ENCODE assay signal across 21 cellular contexts in genomic region chr12:125922328-125922727, GRCh38.
DNase-seq lines count a peak whose midpoint lies in the region; ATAC-seq, FAIRE-seq and TF ChIP-seq lines count a peak whose summit lies in the region.
"Had no signal": no experiment of that assay in that cellular context is flagged by ENCODE, and none has a peak within 500 bp of the region (broad histone marks: within the 10 kb centered on the region; RNA-seq: fewer than 3 reads in every experiment).

No MANE protein-coding gene starts in this region.

- no peaks in the 10 kb centered on the region for H3K4me1 ChIP-seq in IMR-90 (ENCODE audit: control insufficient read depth, insufficient read depth, low read length)
- H3K4me1 ChIP-seq in K562 (replicated peaks in 1 of 2; ENCODE audit: control insufficient read depth in 2 of 2, insufficient read depth in 2 of 2, low read length in 2 of 2): no peaks in the 10 kb centered on the region
- no peaks in the 10 kb centered on the region for H3K4me1 ChIP-seq in mucosa of descending colon (ENCODE audit: low read depth)
- H3K4me1 ChIP-seq: BLaER1, Caco-2, HAP-1 had no signal

- peaks cover 9% of the 10 kb centered on the region for H3K9me3 Mint-ChIP-seq in nephron progenitor cell
- peaks cover 2% of the 10 kb centered on the region for H3K9me3 Mint-ChIP-seq in activated CD8-positive, alpha-beta memory T cell treated with anti-CD3 and anti-CD28 coated beads, Interleukin-2, amount 10 ng/mL, durations not matched to agents 7 days and 5 days (ENCODE audit: low read depth)

- TF ChIP-seq RAD21 in IMR-90 (IDR thresholded peaks at IDR 0.05; ENCODE audit: low read length): no peak
- TF ChIP-seq RAD21 in K562 (CRISPR knock-in tag; conservative IDR thresholded peaks at IDR 0.05 in 1 of 2, IDR thresholded peaks at IDR 0.05 in 1 of 2): no peak

- no peak for ATAC-seq in IMR-90 (ENCODE audit: low read depth)
- no peak for ATAC-seq in K562
- no peak for ATAC-seq in activated CD8-positive, alpha-beta memory T cell treated with anti-CD3 and anti-CD28 coated beads, Interleukin-2, amount 10 ng/mL, durations not matched to agents 7 days and 5 days
- no peak for ATAC-seq in mucosa of descending colon
- ATAC-seq in GM18868 (IDR thresholded peaks at IDR 0.05; ENCODE audit: unreplicated experiment): no peak
- ATAC-seq: CD8-positive, alpha-beta T cell; GM23338 had no signal

- no peak overlapping the region for H3K14ac ChIP-seq in IMR-90 (replicated peaks; ENCODE audit: low read depth, low read length)

- H3K4me1 Mint-ChIP-seq in nephron progenitor cell: peaks cover 14% of the 10 kb centered on the region
- H3K4me1 Mint-ChIP-seq in activated CD8-positive, alpha-beta memory T cell treated with anti-CD3 and anti-CD28 coated beads, Interleukin-2, amount 10 ng/mL, durations not matched to agents 7 days and 5 days: no peaks in the 10 kb centered on the region
- H3K4me1 Mint-ChIP-seq: B cell; CD4-positive, CD25-positive, alpha-beta regulatory T cell; GM23338 had no signal

- no peaks in the 10 kb centered on the region for H3K79me1 ChIP-seq in IMR-90 (ENCODE audit: low read depth in 1 of 2, low read length in 2 of 2)

- in situ Hi-C loops in IMR-90 (cut with MboI; ENCODE audit: low sequenced_read_pairs) (no loop called here), K562 (cut with MboI) (no loop called here)

- TF ChIP-seq CTCF in IMR-90 (conservative IDR thresholded peaks at IDR 0.05; ENCODE audit: low read depth, low read length) (no peak), K562 (IDR thresholded peaks at IDR 0.05 in 2 of 3, conservative IDR thresholded peaks at IDR 0.05 in 1 of 3; ENCODE audit: insufficient read depth in 2 of 3, low read depth in 1 of 3, low read length in 3 of 3) (no peak), nephron progenitor cell (IDR thresholded peaks at IDR 0.05) (no peak), mucosa of descending colon (IDR thresholded peaks at IDR 0.05) (no peak)

- H3K23ac ChIP-seq in IMR-90 (ENCODE audit: low read depth, low read length): no peak overlapping the region

- intact Hi-C loops in IMR-90 (cut with micrococcal nuclease) (no loop called here), K562 (cut with micrococcal nuclease) (no loop called here), mucosa of descending colon (cut with DNase I, micrococcal nuclease) (no loop called here)

- H3K9ac ChIP-seq in IMR-90 (ENCODE audit: low read depth, low read length): no peak overlapping the region
- no peak overlapping the region for H3K9ac ChIP-seq in K562 (ENCODE audit: insufficient read depth in 1 of 2, low read depth in 2 of 2, low read length in 2 of 2)
- H3K9ac ChIP-seq: BLaER1 had no signal

- no peak overlapping the region for H4K5ac ChIP-seq in IMR-90 (ENCODE audit: low read depth, low read length)

- H3K27me3 Mint-ChIP-seq in nephron progenitor cell (ENCODE audit: low read depth, poor library complexity): peaks cover 20% of the 10 kb centered on the region
- H3K27me3 Mint-ChIP-seq in activated CD8-positive, alpha-beta memory T cell treated with anti-CD3 and anti-CD28 coated beads, Interleukin-2, amount 10 ng/mL, durations not matched to agents 7 days and 5 days: no peaks in the 10 kb centered on the region
- H3K27me3 Mint-ChIP-seq: B cell; CD4-positive, CD25-positive, alpha-beta regulatory T cell had no signal

- H3K4ac ChIP-seq in IMR-90 (ENCODE audit: low read depth, low read length): no peak overlapping the region

- H3K9me1 ChIP-seq in IMR-90 (ENCODE audit: insufficient read depth, low read length) (no peaks in the 10 kb centered on the region), K562 (ENCODE audit: control insufficient read depth, insufficient read depth, low read length) (no peaks in the 10 kb centered on the region)

- H3K4me3 ChIP-seq in IMR-90 (ENCODE audit: insufficient read depth, low read depth, low read length) (no peak overlapping the region), K562 (no peak overlapping the region), mucosa of descending colon (no peak overlapping the region)
- H3K4me3 ChIP-seq: BLaER1, GM23338, HAP-1 had no signal

- H3K56ac ChIP-seq in IMR-90 (ENCODE audit: extremely low read depth, insufficient read depth, low read length): no peak overlapping the region

- no TSS peak for BruUV-seq in IMR-90 (replicated peaks; lab: Mats Ljungman, UMichigan)
- no TSS peak for BruUV-seq in K562 (replicated peaks; lab: Mats Ljungman, UMichigan)

- H2BK20ac ChIP-seq in IMR-90 (ENCODE audit: low read depth, low read length): no peak overlapping the region

- dilution Hi-C loops in IMR-90 (cut with HindIII; ENCODE audit: low sequenced_read_pairs, unreplicated experiment): no loop called here

- H2BK120ac ChIP-seq in IMR-90 (ENCODE audit: low read depth, low read length): no peak overlapping the region

- H4K20me1 ChIP-seq in IMR-90 (ENCODE audit: insufficient read depth, low read length) (no peaks in the 10 kb centered on the region), K562 (replicated peaks; ENCODE audit: control insufficient read depth, insufficient read depth, low read length) (no peaks in the 10 kb centered on the region)
- H4K20me1 ChIP-seq: BLaER1 had no signal

- no peak for TF ChIP-seq EP300 in K562 (IDR thresholded peaks at IDR 0.05; ENCODE audit: low read length)

- DNase-seq in IMR-90 (no peak), K562 (ENCODE audit: extremely low read depth in 1 of 4, low spot score in 3 of 4) (no peak), nephron progenitor cell (no peak), mucosa of descending colon (no peak)
- DNase-seq in activated CD8-positive, alpha-beta memory T cell treated with anti-CD3 and anti-CD28 coated beads, Interleukin-2, amount 10 ng/mL, durations not matched to agents 7 days and 5 days: no peak
- DNase-seq: Caco-2; CD4-positive, CD25-positive, alpha-beta regulatory T cell; CD8-positive, alpha-beta T cell; DMS153; DND-41; HFFc6 had no signal

- H3K36me3 Mint-ChIP-seq in nephron progenitor cell (ENCODE audit: low read depth): no peaks in the 10 kb centered on the region
- no peaks in the 10 kb centered on the region for H3K36me3 Mint-ChIP-seq in activated CD8-positive, alpha-beta memory T cell treated with anti-CD3 and anti-CD28 coated beads, Interleukin-2, amount 10 ng/mL, durations not matched to agents 7 days and 5 days
- H3K36me3 Mint-ChIP-seq: CD4-positive, CD25-positive, alpha-beta regulatory T cell; CD8-positive, alpha-beta T cell had no signal

- H3K4me2 ChIP-seq in IMR-90 (ENCODE audit: low read depth, low read length): no peak overlapping the region
- no peak overlapping the region for H3K4me2 ChIP-seq in K562 (ENCODE audit: insufficient read depth, low read length)
- H3K4me2 ChIP-seq: BLaER1, GM23338 had no signal

- no peaks in the 10 kb centered on the region for H3K36me3 ChIP-seq in IMR-90 (ENCODE audit: control insufficient read depth, insufficient read depth, low read length)
- H3K36me3 ChIP-seq in K562 (ENCODE audit: control insufficient read depth, insufficient read depth, low read length): no peaks in the 10 kb centered on the region
- no peaks in the 10 kb centered on the region for H3K36me3 ChIP-seq in mucosa of descending colon (ENCODE audit: low read depth)
- H3K36me3 ChIP-seq: BLaER1, HAP-1 had no signal

- H4K91ac ChIP-seq in IMR-90 (ENCODE audit: insufficient read depth, low read depth, low read length): no peak overlapping the region

- no peak overlapping the region for H2AK5ac ChIP-seq in IMR-90 (ENCODE audit: low read depth, low read length)

- peaks cover 16% of the 10 kb centered on the region for H3K9me3 ChIP-seq in IMR-90 (ENCODE audit: control insufficient read depth, insufficient read depth, low read length)
- no peaks in the 10 kb centered on the region for H3K9me3 ChIP-seq in K562 (replicated peaks; ENCODE audit: control insufficient read depth, insufficient read depth, low read depth, low read length)
- H3K9me3 ChIP-seq in mucosa of descending colon: peaks cover 34% of the 10 kb centered on the region
- H3K9me3 ChIP-seq: BLaER1, Caco-2, HAP-1 had no signal

- WGBS in IMR-90 (ENCODE audit: extremely low coverage in 2 of 2, insufficient read length in 1 of 2), 2 experiments: 17% methylated on average over 1 of the region's 5 CpGs; no CpG with 5 or more reads in 1 of the 2 experiments
- 2% methylated on average over 5 of the region's 5 CpGs for WGBS in K562 (ENCODE audit: insufficient coverage, low coverage, missing lambda C conversion rate)

- no peak overlapping the region for H3K18ac ChIP-seq in IMR-90 (ENCODE audit: low read depth, low read length)

- H3K27me3 ChIP-seq in IMR-90 (ENCODE audit: control insufficient read depth, insufficient read depth, low read length) (no peaks in the 10 kb centered on the region), K562 (ENCODE audit: control insufficient read depth in 2 of 2, insufficient read depth in 2 of 2, low read length in 2 of 2) (no peaks in the 10 kb centered on the region)
- H3K27me3 ChIP-seq: BLaER1 had no signal

- TF ChIP-seq POLR2A in IMR-90 (IDR thresholded peaks at IDR 0.05; ENCODE audit: low read depth, low read length) (no peak), K562 (conservative IDR thresholded peaks at IDR 0.05) (no peak)

- H3K27ac ChIP-seq in IMR-90 (ENCODE audit: insufficient read depth, low read length) (no peak overlapping the region), K562 (ENCODE audit: extremely low read depth, low read depth, low read length) (no peak overlapping the region)
- H3K27ac ChIP-seq: BLaER1, C4-2B had no signal

- no peak for FAIRE-seq in K562 (lab: Jason Lieb, UNC)
- FAIRE-seq: G401.6, GM12892, GM19239, H54 had no signal

- no peak overlapping the region for H4K8ac ChIP-seq in IMR-90 (ENCODE audit: low read depth in 2 of 2, low read length in 2 of 2)

- CTCF ChIA-PET in IMR-90 (lab: Yijun Ruan, JAX): no interaction called here
- CTCF ChIA-PET in K562 (lab: Yijun Ruan, JAX; ENCODE audit: low intra/inter-chr PET ratio): no interaction called here
- CTCF ChIA-PET in activated CD8-positive, alpha-beta memory T cell treated with anti-CD3 and anti-CD28 coated beads, Interleukin-2, amount 10 ng/mL, durations not matched to agents 7 days and 5 days (lab: Charles Lee): no interaction called here

- POLR2A ChIA-PET in IMR-90 (lab: Charles Lee; ENCODE audit: unreplicated experiment): no interaction called here
- POLR2A ChIA-PET in K562 (lab: Yijun Ruan, JAX): no interaction called here

- no peak overlapping the region for H2AFZ ChIP-seq in IMR-90 (replicated peaks; ENCODE audit: low read length, poor library complexity)
- H2AFZ ChIP-seq in K562 (ENCODE audit: low read depth, low read length): no peak overlapping the region
- H2AFZ ChIP-seq: GM23338 had no signal

- H2BK5ac ChIP-seq in IMR-90 (ENCODE audit: low read depth, low read length, poor library complexity, severe bottlenecking): no peak overlapping the region

- no peaks in the 10 kb centered on the region for H3K79me2 ChIP-seq in K562 (ENCODE audit: control insufficient read depth, insufficient read depth, low read length)

- no peak overlapping the region for H2BK15ac ChIP-seq in IMR-90 (ENCODE audit: low read depth, low read length)

- no peak overlapping the region for H2AK9ac ChIP-seq in IMR-90 (replicated peaks; ENCODE audit: low read depth, low read length, poor library complexity)

- no peak overlapping the region for H3K4me3 Mint-ChIP-seq in nephron progenitor cell
- no peak overlapping the region for H3K4me3 Mint-ChIP-seq in activated CD8-positive, alpha-beta memory T cell treated with anti-CD3 and anti-CD28 coated beads, Interleukin-2, amount 10 ng/mL, durations not matched to agents 7 days and 5 days
- H3K4me3 Mint-ChIP-seq: B cell; CD4-positive, CD25-positive, alpha-beta regulatory T cell; CD8-positive, alpha-beta T cell; GM23338; HFFc6 had no signal

- peak overlapping the region; percentile 50 for H3K27ac Mint-ChIP-seq in nephron progenitor cell
- H3K27ac Mint-ChIP-seq in activated CD8-positive, alpha-beta memory T cell treated with anti-CD3 and anti-CD28 coated beads, Interleukin-2, amount 10 ng/mL, durations not matched to agents 7 days and 5 days: no peak overlapping the region
- H3K27ac Mint-ChIP-seq: B cell; CD4-positive, CD25-positive, alpha-beta regulatory T cell; CD8-positive, alpha-beta T cell; GM23338; HFFc6 had no signal
